In genomic region chr13:109114991-109115390, GRCh38 we compare ENCODE assay signal across 9 cellular contexts.
"Had no signal": no experiment of that assay in that cellular context is flagged by ENCODE, and none has a peak within 500 bp of the region (broad histone marks: within the 10 kb centered on the region; RNA-seq: fewer than 3 reads in every experiment).

No MANE protein-coding gene starts in this region.

- H3K9me3 ChIP-seq: HAP-1 had no signal

- H3K27ac ChIP-seq: GM23248 had no signal

- H3K36me3 ChIP-seq: HAP-1 had no signal

- H3K4me1 ChIP-seq: HAP-1 had no signal

- ATAC-seq: GM23338, HCT116 had no signal

- DNase-seq: GM23248, GOT3, H7, H9, HCEC 1CT, HFFc6 had no signal

- H3K4me3 ChIP-seq: GM23248, GM23338, HAP-1 had no signal
